Comparison of ENCODE assay signal across 1 cellular context in the genomic region with DNA sequence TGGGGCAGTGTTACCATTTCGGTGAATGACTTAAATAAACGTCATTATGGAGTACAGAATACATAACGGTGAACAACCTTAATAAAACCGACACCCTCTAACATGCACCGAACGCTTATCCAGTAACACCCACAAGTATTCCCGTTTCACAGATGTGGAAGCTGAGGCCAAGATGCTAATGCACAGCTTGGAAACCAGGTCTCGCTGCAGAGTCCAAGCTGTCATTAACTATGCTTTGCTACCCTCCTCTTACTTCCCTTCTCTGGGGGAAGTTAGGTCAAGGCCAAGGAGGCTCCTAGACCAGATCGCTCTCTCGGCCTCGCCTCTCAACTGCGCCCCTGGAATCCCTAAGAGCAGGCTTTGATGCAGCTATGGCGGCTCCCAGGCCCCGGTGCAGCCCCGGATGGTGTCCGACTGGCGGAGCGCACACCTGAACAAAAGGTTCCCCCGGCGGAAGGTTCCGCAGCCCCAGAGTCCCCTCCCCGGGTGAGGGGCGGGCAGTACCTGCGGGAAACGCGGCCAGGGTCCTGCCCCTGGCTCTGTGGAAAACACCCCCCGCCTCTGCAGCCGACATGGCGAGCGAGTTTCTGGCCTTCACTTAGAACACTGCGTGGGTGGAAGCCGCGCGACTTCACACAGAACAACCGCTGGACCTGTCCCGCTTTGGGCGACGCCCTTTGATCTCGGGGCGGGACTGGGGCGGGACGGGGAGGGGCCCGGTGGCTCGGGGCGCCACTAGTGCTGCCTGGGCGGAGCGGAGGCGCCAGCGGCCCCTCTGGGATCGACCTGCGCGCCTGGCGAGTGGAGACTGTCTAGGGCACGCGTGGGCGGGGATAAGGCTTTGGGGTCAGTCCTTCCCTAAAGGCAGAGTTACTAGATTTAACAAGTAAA.
TF ChIP-seq lines count a peak whose summit lies in the region.

A gene with protein sequence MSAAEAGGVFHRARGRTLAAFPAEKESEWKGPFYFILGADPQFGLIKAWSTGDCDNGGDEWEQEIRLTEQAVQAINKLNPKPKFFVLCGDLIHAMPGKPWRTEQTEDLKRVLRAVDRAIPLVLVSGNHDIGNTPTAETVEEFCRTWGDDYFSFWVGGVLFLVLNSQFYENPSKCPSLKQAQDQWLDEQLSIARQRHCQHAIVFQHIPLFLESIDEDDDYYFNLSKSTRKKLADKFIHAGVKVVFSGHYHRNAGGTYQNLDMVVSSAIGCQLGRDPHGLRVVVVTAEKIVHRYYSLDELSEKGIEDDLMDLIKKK (minus strand): TSS at position 685 of the 891 bp plus-strand sequence. CDS start 111 bp downstream, at position 574.

TF ChIP-seq in K562, 482 proteins besides CTCF, POLR2A, EP300 and RAD21 (continued from another document):
- TF ChIP-seq, protein P1, sequence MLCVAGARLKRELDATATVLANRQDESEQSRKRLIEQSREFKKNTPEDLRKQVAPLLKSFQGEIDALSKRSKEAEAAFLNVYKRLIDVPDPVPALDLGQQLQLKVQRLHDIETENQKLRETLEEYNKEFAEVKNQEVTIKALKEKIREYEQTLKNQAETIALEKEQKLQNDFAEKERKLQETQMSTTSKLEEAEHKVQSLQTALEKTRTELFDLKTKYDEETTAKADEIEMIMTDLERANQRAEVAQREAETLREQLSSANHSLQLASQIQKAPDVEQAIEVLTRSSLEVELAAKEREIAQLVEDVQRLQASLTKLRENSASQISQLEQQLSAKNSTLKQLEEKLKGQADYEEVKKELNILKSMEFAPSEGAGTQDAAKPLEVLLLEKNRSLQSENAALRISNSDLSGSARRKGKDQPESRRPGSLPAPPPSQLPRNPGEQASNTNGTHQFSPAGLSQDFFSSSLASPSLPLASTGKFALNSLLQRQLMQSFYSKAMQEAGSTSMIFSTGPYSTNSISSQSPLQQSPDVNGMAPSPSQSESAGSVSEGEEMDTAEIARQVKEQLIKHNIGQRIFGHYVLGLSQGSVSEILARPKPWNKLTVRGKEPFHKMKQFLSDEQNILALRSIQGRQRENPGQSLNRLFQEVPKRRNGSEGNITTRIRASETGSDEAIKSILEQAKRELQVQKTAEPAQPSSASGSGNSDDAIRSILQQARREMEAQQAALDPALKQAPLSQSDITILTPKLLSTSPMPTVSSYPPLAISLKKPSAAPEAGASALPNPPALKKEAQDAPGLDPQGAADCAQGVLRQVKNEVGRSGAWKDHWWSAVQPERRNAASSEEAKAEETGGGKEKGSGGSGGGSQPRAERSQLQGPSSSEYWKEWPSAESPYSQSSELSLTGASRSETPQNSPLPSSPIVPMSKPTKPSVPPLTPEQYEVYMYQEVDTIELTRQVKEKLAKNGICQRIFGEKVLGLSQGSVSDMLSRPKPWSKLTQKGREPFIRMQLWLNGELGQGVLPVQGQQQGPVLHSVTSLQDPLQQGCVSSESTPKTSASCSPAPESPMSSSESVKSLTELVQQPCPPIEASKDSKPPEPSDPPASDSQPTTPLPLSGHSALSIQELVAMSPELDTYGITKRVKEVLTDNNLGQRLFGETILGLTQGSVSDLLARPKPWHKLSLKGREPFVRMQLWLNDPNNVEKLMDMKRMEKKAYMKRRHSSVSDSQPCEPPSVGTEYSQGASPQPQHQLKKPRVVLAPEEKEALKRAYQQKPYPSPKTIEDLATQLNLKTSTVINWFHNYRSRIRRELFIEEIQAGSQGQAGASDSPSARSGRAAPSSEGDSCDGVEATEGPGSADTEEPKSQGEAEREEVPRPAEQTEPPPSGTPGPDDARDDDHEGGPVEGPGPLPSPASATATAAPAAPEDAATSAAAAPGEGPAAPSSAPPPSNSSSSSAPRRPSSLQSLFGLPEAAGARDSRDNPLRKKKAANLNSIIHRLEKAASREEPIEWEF (CRISPR knock-in tag; IDR thresholded peaks at IDR 0.05): no peak
- TF ChIP-seq HIVEP1 (CRISPR knock-in tag; IDR thresholded peaks at IDR 0.05) (0 out of 2 replicates have a peak, but pooled peaks have one; percentile 30), FIP1L1 (IDR thresholded peaks at IDR 0.05; ENCODE audit: low read depth, low read length, poor library complexity, severe bottlenecking) (peak; percentile 79), PTRF (tag; IDR thresholded peaks at IDR 0.05) (no peak), FOXJ2 (tag; IDR thresholded peaks at IDR 0.05) (no peak), YY1 (IDR thresholded peaks at IDR 0.05; ENCODE audit: borderline replicate concordance in 1 of 3, control insufficient read depth in 1 of 3, extremely low read depth in 1 of 3, insufficient read depth in 3 of 3, insufficient read length in 1 of 3, insufficient replicate concordance in 2 of 3, low read depth in 1 of 3, low read length in 2 of 3) (peak; percentile 91 to 98 (median 96)), ARHGAP35 (IDR thresholded peaks at IDR 0.05; ENCODE audit: partially characterized antibody) (no peak), MAFG (tag; conservative IDR thresholded peaks at IDR 0.05) (no peak), GTF2F1 (IDR thresholded peaks at IDR 0.05; ENCODE audit: low read depth, low read length) (peak; percentile 72), ZBTB8A (IDR thresholded peaks at IDR 0.05; ENCODE audit: partially characterized antibody) (no peak), ZNF239 (CRISPR knock-in tag; IDR thresholded peaks at IDR 0.05) (0 out of 2 replicates have a peak, but pooled peaks have one; percentile 21), NFRKB (IDR thresholded peaks at IDR 0.05; ENCODE audit: low read depth) (peak; percentile 97), RBM22 (IDR thresholded peaks at IDR 0.05; ENCODE audit: low read depth, low read length, poor library complexity, severe bottlenecking) (peak; percentile 83), L3MBTL2 (IDR thresholded peaks at IDR 0.05) (peak; percentile 79), NRF1 (conservative IDR thresholded peaks at IDR 0.05 in 1 of 2, IDR thresholded peaks at IDR 0.05 in 1 of 2) (peak; percentile 76 to 80), PCBP2 (IDR thresholded peaks at IDR 0.05; ENCODE audit: low read depth, low read length, poor library complexity, severe bottlenecking) (no peak), POLR2B (IDR thresholded peaks at IDR 0.05; ENCODE audit: low read depth, partially characterized antibody) (peak; percentile 76), ZFPM2 (CRISPR knock-in tag; IDR thresholded peaks at IDR 0.05) (no peak), NONO (IDR thresholded peaks at IDR 0.05; ENCODE audit: low read depth in 2 of 2, low read length in 1 of 2) (peak in 1 of 2 experiments; percentile 83; a peak in 2 of 4 replicates)
- TF ChIP-seq, protein P2, sequence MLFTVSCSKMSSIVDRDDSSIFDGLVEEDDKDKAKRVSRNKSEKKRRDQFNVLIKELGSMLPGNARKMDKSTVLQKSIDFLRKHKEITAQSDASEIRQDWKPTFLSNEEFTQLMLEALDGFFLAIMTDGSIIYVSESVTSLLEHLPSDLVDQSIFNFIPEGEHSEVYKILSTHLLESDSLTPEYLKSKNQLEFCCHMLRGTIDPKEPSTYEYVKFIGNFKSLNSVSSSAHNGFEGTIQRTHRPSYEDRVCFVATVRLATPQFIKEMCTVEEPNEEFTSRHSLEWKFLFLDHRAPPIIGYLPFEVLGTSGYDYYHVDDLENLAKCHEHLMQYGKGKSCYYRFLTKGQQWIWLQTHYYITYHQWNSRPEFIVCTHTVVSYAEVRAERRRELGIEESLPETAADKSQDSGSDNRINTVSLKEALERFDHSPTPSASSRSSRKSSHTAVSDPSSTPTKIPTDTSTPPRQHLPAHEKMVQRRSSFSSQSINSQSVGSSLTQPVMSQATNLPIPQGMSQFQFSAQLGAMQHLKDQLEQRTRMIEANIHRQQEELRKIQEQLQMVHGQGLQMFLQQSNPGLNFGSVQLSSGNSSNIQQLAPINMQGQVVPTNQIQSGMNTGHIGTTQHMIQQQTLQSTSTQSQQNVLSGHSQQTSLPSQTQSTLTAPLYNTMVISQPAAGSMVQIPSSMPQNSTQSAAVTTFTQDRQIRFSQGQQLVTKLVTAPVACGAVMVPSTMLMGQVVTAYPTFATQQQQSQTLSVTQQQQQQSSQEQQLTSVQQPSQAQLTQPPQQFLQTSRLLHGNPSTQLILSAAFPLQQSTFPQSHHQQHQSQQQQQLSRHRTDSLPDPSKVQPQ (CRISPR knock-in tag; IDR thresholded peaks at IDR 0.05; ENCODE audit: borderline replicate concordance): no peak
- TF ChIP-seq, protein P3, sequence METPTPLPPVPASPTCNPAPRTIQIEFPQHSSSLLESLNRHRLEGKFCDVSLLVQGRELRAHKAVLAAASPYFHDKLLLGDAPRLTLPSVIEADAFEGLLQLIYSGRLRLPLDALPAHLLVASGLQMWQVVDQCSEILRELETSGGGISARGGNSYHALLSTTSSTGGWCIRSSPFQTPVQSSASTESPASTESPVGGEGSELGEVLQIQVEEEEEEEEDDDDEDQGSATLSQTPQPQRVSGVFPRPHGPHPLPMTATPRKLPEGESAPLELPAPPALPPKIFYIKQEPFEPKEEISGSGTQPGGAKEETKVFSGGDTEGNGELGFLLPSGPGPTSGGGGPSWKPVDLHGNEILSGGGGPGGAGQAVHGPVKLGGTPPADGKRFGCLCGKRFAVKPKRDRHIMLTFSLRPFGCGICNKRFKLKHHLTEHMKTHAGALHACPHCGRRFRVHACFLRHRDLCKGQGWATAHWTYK (CRISPR knock-in tag; IDR thresholded peaks at IDR 0.05): no peak
- TF ChIP-seq, protein P4, sequence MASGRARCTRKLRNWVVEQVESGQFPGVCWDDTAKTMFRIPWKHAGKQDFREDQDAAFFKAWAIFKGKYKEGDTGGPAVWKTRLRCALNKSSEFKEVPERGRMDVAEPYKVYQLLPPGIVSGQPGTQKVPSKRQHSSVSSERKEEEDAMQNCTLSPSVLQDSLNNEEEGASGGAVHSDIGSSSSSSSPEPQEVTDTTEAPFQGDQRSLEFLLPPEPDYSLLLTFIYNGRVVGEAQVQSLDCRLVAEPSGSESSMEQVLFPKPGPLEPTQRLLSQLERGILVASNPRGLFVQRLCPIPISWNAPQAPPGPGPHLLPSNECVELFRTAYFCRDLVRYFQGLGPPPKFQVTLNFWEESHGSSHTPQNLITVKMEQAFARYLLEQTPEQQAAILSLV (tag; IDR thresholded peaks at IDR 0.05): no peak
